In the genomic region with DNA sequence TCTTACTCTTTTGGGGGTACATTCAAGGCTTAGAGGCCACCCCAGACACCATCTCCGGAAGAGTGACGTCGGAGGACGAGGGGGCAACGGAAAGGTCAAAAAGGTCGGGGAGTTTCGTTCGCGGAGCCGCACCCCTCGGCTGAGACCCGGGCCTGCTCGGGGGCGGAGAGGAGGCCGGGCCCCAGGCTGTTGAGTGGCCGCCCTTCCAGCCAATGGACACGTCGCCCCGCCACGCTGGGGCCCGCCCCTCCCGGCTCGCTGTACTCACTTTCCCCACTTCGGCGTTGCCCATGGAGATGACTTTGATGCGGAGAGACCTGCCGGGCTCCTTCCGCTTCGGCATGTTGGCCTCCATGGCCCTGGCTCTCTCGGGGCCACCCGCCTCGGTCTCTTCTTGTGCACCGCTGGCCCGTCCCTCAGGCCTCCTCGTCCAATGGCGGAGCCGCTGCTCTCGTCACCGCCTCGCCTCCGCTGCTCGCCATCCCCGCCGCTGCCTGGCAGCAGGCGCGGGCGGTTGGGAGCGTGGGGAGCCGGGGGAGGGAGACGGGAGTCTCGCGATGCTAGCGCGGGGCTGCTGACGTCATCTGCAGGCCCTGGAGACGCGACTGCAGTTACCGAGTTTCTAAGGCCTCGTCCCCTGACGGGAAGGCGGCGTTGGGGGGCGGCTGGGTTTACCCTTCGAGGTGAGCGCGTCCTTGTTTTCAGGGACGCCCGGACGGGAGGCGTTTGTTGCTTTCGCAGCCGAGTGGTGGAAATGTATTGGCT, we compare ENCODE assay signal across 8 cellular contexts. TPM values are rescaled to one million over a fixed set of nuclear protein-coding genes. Genes with fewer than 3 reads are reported as not detected.
DNase-seq lines count a peak whose midpoint lies in the region; ATAC-seq, FAIRE-seq and TF ChIP-seq lines count a peak whose summit lies in the region.

Gene DNAJC27 (minus strand): TSS at position 406 of the 765 bp plus-strand sequence. CDS start 51 bp downstream, at position 355.

- H3K9ac ChIP-seq in adipocyte (ENCODE audit: low read length): peak within 1 kb of the TSS; percentile 98
- peak within 1 kb of the TSS; percentile 99 for H3K9ac ChIP-seq in parathyroid adenoma

- peak within 1 kb of the TSS; percentile 94 for H3K4me2 ChIP-seq in parathyroid adenoma (ENCODE audit: low read length)

- intact Hi-C loops in tibial artery (cut with DNase I; ENCODE audit: low total_unique reads): no loop called here

- TF ChIP-seq CTCF in cardiac muscle cell (IDR thresholded peaks at IDR 0.05; ENCODE audit: low read depth, low read length) (no peak), parathyroid adenoma (IDR thresholded peaks at IDR 0.05) (peak; percentile 4), tibial artery (IDR thresholded peaks at IDR 0.05) (no peak)

- peak within 1 kb of the TSS; percentile 92 for H2AFZ ChIP-seq in parathyroid adenoma

- peak; percentile 96 for TF ChIP-seq POLR2A in GM12891 (IDR thresholded peaks at IDR 0.05; ENCODE audit: low read depth, low read length)

- no peaks in the 10 kb centered on the region for H3K9me3 ChIP-seq in adipocyte (ENCODE audit: control insufficient read depth, low read length)
- H3K9me3 ChIP-seq in cardiac muscle cell (ENCODE audit: low read depth): no peaks in the 10 kb centered on the region
- no peaks in the 10 kb centered on the region for H3K9me3 ChIP-seq in parathyroid adenoma (ENCODE audit: control insufficient read depth, low read length)
- H3K9me3 ChIP-seq in tibial artery: no peaks in the 10 kb centered on the region

- peaks cover 21% of the 10 kb centered on the region for H3K4me1 ChIP-seq in adipocyte (ENCODE audit: control insufficient read depth, insufficient read depth, low read length)
- peaks cover 6% of the 10 kb centered on the region for H3K4me1 ChIP-seq in cardiac muscle cell (ENCODE audit: low read depth)
- H3K4me1 ChIP-seq in parathyroid adenoma: no peaks in the 10 kb centered on the region
- peaks cover 0 to 26% (median 11%) of the 10 kb centered on the region in 4 donors for H3K4me1 ChIP-seq in tibial artery

- peak; percentile 97 for FAIRE-seq in GM12891 (lab: Jason Lieb, UNC)

- H3K36me3 ChIP-seq in adipocyte (ENCODE audit: control insufficient read depth, insufficient read depth, low read length, severe bottlenecking) (peaks cover 6% of the 10 kb centered on the region), cardiac muscle cell (peaks cover 6% of the 10 kb centered on the region), parathyroid adenoma (ENCODE audit: control insufficient read depth, insufficient read depth, low read length) (no peaks in the 10 kb centered on the region), tibial artery (peaks cover 1 to 8% (median 7%) of the 10 kb centered on the region in 3 donors)

- H3K27me3 ChIP-seq in adipocyte (replicated peaks; ENCODE audit: control insufficient read depth, insufficient read depth, low read length): no peaks in the 10 kb centered on the region
- H3K27me3 ChIP-seq in cardiac muscle cell: no peaks in the 10 kb centered on the region
- no peaks in the 10 kb centered on the region for H3K27me3 ChIP-seq in parathyroid adenoma (ENCODE audit: control insufficient read depth, insufficient read depth, low read length)
- H3K27me3 ChIP-seq in tibial artery: no peaks in the 10 kb centered on the region

- H3K79me2 ChIP-seq in parathyroid adenoma: peaks cover 13% of the 10 kb centered on the region

- H3K4me3 ChIP-seq in adipocyte (ENCODE audit: low read length) (peak within 1 kb of the TSS; percentile 94), cardiac muscle cell (peak within 1 kb of the TSS; percentile 65), parathyroid adenoma (ENCODE audit: low read depth, low read length) (peak within 1 kb of the TSS; percentile 80), tibial artery (peak within 1 kb of the TSS; percentile 77 to 93)

- peak; percentile 90 for DNase-seq in GM12891 (ENCODE audit: insufficient read length, low spot score)
- peak; percentile 90 for DNase-seq in NCI-H1417 treated with DMSO at 0.1 percent for 48 hours (lab: John Stamatoyannopoulos, UW)
- DNase-seq in SW 1271 (lab: John Stamatoyannopoulos, UW): peak; percentile 96 to 97
- peak; percentile 99 for DNase-seq in adipocyte (ENCODE audit: low read depth)
- DNase-seq in cardiac muscle cell (ENCODE audit: low read depth in 1 of 2, low spot score in 1 of 2): peak; percentile 98 to 99
- DNase-seq in tibial artery: peak; percentile 96 to 99

- H3K27ac ChIP-seq in cardiac muscle cell (peak within 1 kb of the TSS; percentile 98), parathyroid adenoma (peak within 1 kb of the TSS; percentile 100), tibial artery (peak within 1 kb of the TSS; percentile 98 to 99)

- peak; percentile 96 for ATAC-seq in HG02798 (IDR thresholded peaks at IDR 0.05; ENCODE audit: poor library complexity, unreplicated experiment)

TF ChIP-seq in GM12891, 5 proteins besides CTCF, POLR2A, EP300 and RAD21:
- TF ChIP-seq PAX5 (IDR thresholded peaks at IDR 0.05; ENCODE audit: insufficient read depth, low read length, severe bottlenecking) (no peak), SPI1 (IDR thresholded peaks at IDR 0.05; ENCODE audit: low read depth, low read length) (0 out of 2 replicates have a peak, but pooled peaks have one; percentile 2), POU2F2 (IDR thresholded peaks at IDR 0.05; ENCODE audit: low read depth, low read length) (peak; percentile 83), TAF1 (IDR thresholded peaks at IDR 0.05; ENCODE audit: low read depth, low read length) (peak; percentile 88), POLR2AphosphoS5 (IDR thresholded peaks at IDR 0.05; ENCODE audit: low read depth, low read length) (peak; percentile 95)
TF ChIP-seq in GM12891: peak in this region for 4.

RNA-seq across cellular contexts. Expression of gene DNAJC27, which starts in this region (rescaled TPM):
- 1.2 TPM for polyA plus RNA-seq in GM12891 (2012; ENCODE audit: low read depth, missing spikeins)
- 8.3 and 11.3 TPM in 2 replicates for total RNA-seq in cardiac muscle cell
- 7.4 and 9.3 TPM in 2 replicates for polyA plus RNA-seq in cardiac muscle cell

Comparison
In these comparisons a context has a peak if more than half of its experiments do, and no peak if none do; other contexts are left out.
1. Peak in every context shown above with its lines: DNase-seq, ATAC-seq, H3K4me3 ChIP-seq and H3K27ac ChIP-seq.